In genomic region chr6:123803862-123804681, GRCh38 we compare ENCODE assay signal across 8 cellular contexts. TPM values are rescaled to one million over a fixed set of nuclear protein-coding genes. Genes with fewer than 3 reads are reported as not detected.
DNase-seq lines count a peak whose midpoint lies in the region; ATAC-seq, FAIRE-seq and TF ChIP-seq lines count a peak whose summit lies in the region.

TSS of gene NKAIN2 (plus strand) at chr6:123803865.

- peak within 1 kb of the TSS; percentile 49 for H3K4me3 Mint-ChIP-seq in CD4-positive, alpha-beta T cell

- DNase-seq in CD4-positive, alpha-beta T cell, result no peak
- DNase-seq in SK-N-DZ (ENCODE audit: low spot score) (peak; percentile 48), endothelial cell of umbilical vein (ENCODE audit: low read depth, low spot score) (peak; percentile 15), upper lobe of left lung (peak in 1 of 2 donors; percentile 85), SKM-1 treated with dmso at 0.1 percent for 144 hours (lab: John Stamatoyannopoulos, UW; ENCODE audit: unreplicated experiment) (no peak)

- TF ChIP-seq POLR2A in endothelial cell of umbilical vein (IDR thresholded peaks at IDR 0.05; ENCODE audit: low read depth, low read length) (no peak), upper lobe of left lung (IDR thresholded peaks at IDR 0.05) (no peak)

- TF ChIP-seq EP300 in upper lobe of left lung (IDR thresholded peaks at IDR 0.05), result no peak

- no peaks in the 10 kb centered on the region for H3K9me3 ChIP-seq in CD4-positive, alpha-beta T cell (ENCODE audit: control insufficient read depth, low read length)
- no peaks in the 10 kb centered on the region for H3K9me3 ChIP-seq in endothelial cell of umbilical vein (replicated peaks; ENCODE audit: control insufficient read depth, insufficient read depth, low read length)
- H3K9me3 ChIP-seq in mucosa of rectum (ENCODE audit: control insufficient read depth in 2 of 2, low read length in 2 of 2), result no peaks in the 10 kb centered on the region
- no peaks in the 10 kb centered on the region for H3K9me3 ChIP-seq in upper lobe of left lung

- H3K27ac ChIP-seq in CD4-positive, alpha-beta T cell (ENCODE audit: low read depth, low read length), result no peak within 1 kb of the TSS
- H3K27ac ChIP-seq in endothelial cell of umbilical vein (ENCODE audit: insufficient read depth, low read depth, low read length), result no peak within 1 kb of the TSS
- no peak within 1 kb of the TSS for H3K27ac ChIP-seq in mucosa of rectum (ENCODE audit: low read depth in 2 of 2, low read length in 2 of 2)
- H3K27ac ChIP-seq in upper lobe of left lung, result no peak within 1 kb of the TSS

- FAIRE-seq in endothelial cell of umbilical vein (lab: Jason Lieb, UNC), result no peak

- dilution Hi-C loops in endothelial cell of umbilical vein (cut with MboI; ENCODE audit: extremely low pct_ligation_motif_present, low sequenced_read_pairs), result no loop called here

- no peaks in the 10 kb centered on the region for H3K9me1 ChIP-seq in endothelial cell of umbilical vein (replicated peaks; ENCODE audit: control insufficient read depth, extremely low read depth, insufficient read depth, low read length)

- BruUV-seq in endothelial cell of umbilical vein (replicated peaks; lab: Mats Ljungman, UMichigan), result no TSS peak

- H3K4me3 ChIP-seq in endothelial cell of umbilical vein (replicated peaks in 1 of 3; ENCODE audit: insufficient read depth in 1 of 3, low read depth in 1 of 3, low read length in 3 of 3) (peak within 1 kb of the TSS; percentile 36 to 68 (median 56)), mucosa of rectum (ENCODE audit: low read length in 2 of 2) (peak within 1 kb of the TSS; percentile 52 to 56), upper lobe of left lung (peak within 1 kb of the TSS; percentile 11 to 57 (median 46))

- WGBS in upper lobe of left lung, 2 donors, result 4 to 14% methylated on average over 8 to 25 of the region's 49 CpGs

- H3K9ac ChIP-seq in endothelial cell of umbilical vein (replicated peaks; ENCODE audit: extremely low read depth, insufficient read depth, low read length) (no peak within 1 kb of the TSS), mucosa of rectum (ENCODE audit: low read depth in 1 of 2, low read length in 2 of 2) (no peak within 1 kb of the TSS)

- H3K36me3 Mint-ChIP-seq in CD4-positive, alpha-beta T cell (ENCODE audit: low read depth), result no peaks in the 10 kb centered on the region

- H3K27me3 ChIP-seq in CD4-positive, alpha-beta T cell (ENCODE audit: control insufficient read depth, insufficient read depth, low read length), result peaks cover 36% of the 10 kb centered on the region
- H3K27me3 ChIP-seq in endothelial cell of umbilical vein (ENCODE audit: control insufficient read depth in 2 of 2, insufficient read depth in 2 of 2, low read length in 2 of 2), result peaks cover 17 to 25% of the 10 kb centered on the region in 2 experiments
- H3K27me3 ChIP-seq in mucosa of rectum (ENCODE audit: control insufficient read depth in 2 of 2, insufficient read depth in 2 of 2, low read length in 2 of 2), result peaks cover 18 to 19% of the 10 kb centered on the region in 2 donors
- peaks cover 0 to 12% (median 5%) of the 10 kb centered on the region in 4 donors for H3K27me3 ChIP-seq in upper lobe of left lung

- H3K4me2 ChIP-seq in endothelial cell of umbilical vein (ENCODE audit: insufficient read depth, low read length), result peak within 1 kb of the TSS; percentile 85

- H2AFZ ChIP-seq in endothelial cell of umbilical vein (ENCODE audit: low read depth, low read length), result peak within 1 kb of the TSS; percentile 77

- CTCF ChIA-PET in CD4-positive, alpha-beta T cell (lab: Charles Lee), result no interaction called here
- CTCF ChIA-PET in endothelial cell of umbilical vein (lab: Charles Lee), result interaction anchor here (1.5 to 4.4 kb wide), 3 partner anchors 13 to 1051 kb away, joined by 4 to 94 read pairs (median 72); no protein-coding TSS in a partner anchor

- H3K79me2 ChIP-seq in endothelial cell of umbilical vein (ENCODE audit: control insufficient read depth, insufficient read depth, low read length), result no peaks in the 10 kb centered on the region

- TF ChIP-seq CTCF in CD4-positive, alpha-beta T cell (IDR thresholded peaks at IDR 0.05), result no peak
- TF ChIP-seq CTCF in endothelial cell of umbilical vein (IDR thresholded peaks at IDR 0.05; ENCODE audit: extremely low read depth in 1 of 2, insufficient read depth in 1 of 2, low read depth in 1 of 2, low read length in 2 of 2), result no peak
- TF ChIP-seq CTCF in upper lobe of left lung (IDR thresholded peaks at IDR 0.05), result no peak

- POLR2A ChIA-PET in CD4-positive, alpha-beta T cell (lab: Charles Lee), result no interaction called here
- POLR2A ChIA-PET in endothelial cell of umbilical vein (lab: Charles Lee), result no interaction called here

- H4K20me1 ChIP-seq in endothelial cell of umbilical vein (replicated peaks; ENCODE audit: control insufficient read depth, extremely low read depth, insufficient read depth, low read length), result no peaks in the 10 kb centered on the region

- H3K4me1 Mint-ChIP-seq in CD4-positive, alpha-beta T cell (ENCODE audit: low read depth), result peaks cover 13% of the 10 kb centered on the region

- intact Hi-C loops in CD4-positive, alpha-beta T cell (cut with DNase I, micrococcal nuclease), result loop anchor here in 1 of 2 experiments (5.0 kb wide), 1 partner anchor 1313 kb away; no protein-coding TSS in a partner anchor
- intact Hi-C loops in endothelial cell of umbilical vein (cut with micrococcal nuclease), result loop anchor here (2.0 to 10.0 kb wide), 3 partner anchors 421 to 955 kb away; no protein-coding TSS in a partner anchor

- H3K4me1 ChIP-seq in endothelial cell of umbilical vein (ENCODE audit: control insufficient read depth, extremely low read depth, insufficient read depth, low read length) (peaks cover 9% of the 10 kb centered on the region), mucosa of rectum (ENCODE audit: control insufficient read depth in 2 of 2, insufficient read depth in 2 of 2, low read length in 2 of 2) (peaks cover 0 to 5% of the 10 kb centered on the region in 2 donors), upper lobe of left lung (peaks cover 11 to 19% (median 13%) of the 10 kb centered on the region in 4 donors)

- peaks cover 79% of the 10 kb centered on the region for H3K27me3 Mint-ChIP-seq in CD4-positive, alpha-beta T cell

- H3K9me3 Mint-ChIP-seq in CD4-positive, alpha-beta T cell, result no peaks in the 10 kb centered on the region

- H3K36me3 ChIP-seq in endothelial cell of umbilical vein (ENCODE audit: control insufficient read depth in 2 of 2, extremely low read depth in 1 of 2, insufficient read depth in 2 of 2, low read length in 2 of 2) (no peaks in the 10 kb centered on the region), mucosa of rectum (ENCODE audit: control insufficient read depth in 2 of 2, insufficient read depth in 2 of 2, low read length in 2 of 2) (no peaks in the 10 kb centered on the region), upper lobe of left lung (no peaks in the 10 kb centered on the region)

- no peak for ATAC-seq in CD4-positive, alpha-beta T cell (ENCODE audit: poor library complexity)
- ATAC-seq in GM19328 (IDR thresholded peaks at IDR 0.05; ENCODE audit: unreplicated experiment) (peak; percentile 23), HG03520 (IDR thresholded peaks at IDR 0.05; ENCODE audit: unreplicated experiment) (peak; percentile 27), upper lobe of left lung (ENCODE audit: low FRiP score in 2 of 2) (no peak)

- no peak within 1 kb of the TSS for H3K27ac Mint-ChIP-seq in CD4-positive, alpha-beta T cell

TF ChIP-seq in endothelial cell of umbilical vein, 7 proteins besides CTCF, POLR2A, EP300 and RAD21:
- TF ChIP-seq EZH2 (IDR thresholded peaks at IDR 0.05; ENCODE audit: borderline replicate concordance, low read depth, low read length, severe bottlenecking) (peak; percentile 29), MAX (IDR thresholded peaks at IDR 0.05; ENCODE audit: insufficient read depth, insufficient read length) (no peak), POLR2AphosphoS5 (IDR thresholded peaks at IDR 0.05; ENCODE audit: insufficient read depth, low read depth, low read length) (no peak), FOS (IDR thresholded peaks at IDR 0.05; ENCODE audit: borderline replicate concordance, insufficient read depth, low read length) (no peak), JUN (IDR thresholded peaks at IDR 0.05; ENCODE audit: borderline replicate concordance, insufficient read depth, insufficient read length, low read depth) (no peak), MYC (IDR thresholded peaks at IDR 0.05; ENCODE audit: low read depth, low read length) (no peak), GATA2 (IDR thresholded peaks at IDR 0.05; ENCODE audit: insufficient read depth, insufficient read length, low read depth, low read length) (no peak)

RNA-seq across cellular contexts. Expression of gene NKAIN2, which starts in this region (rescaled TPM):
- not detected for total RNA-seq in CD4-positive, alpha-beta T cell
- polyA plus RNA-seq in SK-N-DZ (2014; cell fraction: cytosol; rRNA removed), result 0.03 TPM in 1 of 2 replicates, not detected in the other
- polyA plus RNA-seq in SK-N-DZ (2014; cell fraction: nucleus; rRNA removed), result 0.06 TPM in 1 of 2 replicates, not detected in the other
- total RNA-seq in endothelial cell of umbilical vein, result 2.1 TPM in 1 of 2 replicates, not detected in the other
- 0.03 and 0.08 TPM in 2 replicates for polyA plus RNA-seq in endothelial cell of umbilical vein
- 0.03 TPM in 1 of 2 replicates, not detected in the other for polyA plus RNA-seq in endothelial cell of umbilical vein (2011; cell fraction: cytosol; rRNA removed)
- not detected in 2 replicates for polyA plus RNA-seq in endothelial cell of umbilical vein (2011; cell fraction: nucleus; rRNA removed)
- not detected in 2 replicates for polyA plus RNA-seq in endothelial cell of umbilical vein (2012)
- polyA minus RNA-seq in endothelial cell of umbilical vein, result 0.13 TPM in 1 of 2 replicates, not detected in the other
- not detected for polyA minus RNA-seq in endothelial cell of umbilical vein (2011; cell fraction: cytosol; rRNA and poly(A)+ RNA removed)
- 0.38 TPM in 1 of 2 replicates, not detected in the other for polyA minus RNA-seq in endothelial cell of umbilical vein (2011; cell fraction: nucleus; rRNA and poly(A)+ RNA removed)
- total RNA-seq in upper lobe of left lung, result under 1 TPM in 2 of 6 donors, not detected in 4; 0.13 to 0.20 TPM

Comparison
In these comparisons a context has a peak if more than half of its experiments do, and no peak if none do; other contexts are left out.
1. ATAC-seq: peak in GM19328 (single experiment) and HG03520 (single experiment); none in CD4-positive, alpha-beta T cell (single experiment) and upper lobe of left lung (0 of 2).
2. DNase-seq: peak in SK-N-DZ (single experiment) and endothelial cell of umbilical vein (single experiment); none in CD4-positive, alpha-beta T cell (0 of 10) and SKM-1 treated with dmso at 0.1 percent for 144 hours (single experiment).
3. Peak in every context shown above with its lines, with median percentiles within 50 percentile points of each other: H3K4me3 ChIP-seq.